9 cellular contexts compared by ENCODE assay signal in the genomic region with DNA sequence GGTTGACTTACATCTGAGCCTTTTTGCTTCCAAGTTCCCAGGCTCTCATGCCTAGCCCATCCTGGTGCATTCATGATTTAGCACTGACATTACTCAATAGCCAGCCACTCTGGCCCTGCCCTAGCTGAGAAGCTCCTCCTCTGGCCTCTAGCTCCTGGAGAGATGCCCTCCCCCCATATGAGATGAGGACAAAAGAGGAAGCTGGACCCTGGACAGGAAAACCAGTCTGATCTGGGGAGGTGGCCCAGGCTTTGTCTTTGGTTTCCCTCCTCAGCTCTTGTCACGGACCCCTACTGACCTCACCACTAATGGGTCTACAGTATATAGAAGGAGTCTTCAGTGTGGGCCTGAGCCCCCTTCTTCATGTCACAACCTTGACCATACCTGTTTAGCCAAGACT. TPM values are rescaled to one million over a fixed set of nuclear protein-coding genes. Genes with fewer than 3 reads are reported as not detected.
DNase-seq lines count a peak whose midpoint lies in the region; ATAC-seq and TF ChIP-seq lines count a peak whose summit lies in the region.
"Had no signal": no experiment of that assay in that cellular context is flagged by ENCODE, and none has a peak within 500 bp of the region (broad histone marks: within the 10 kb centered on the region; RNA-seq: fewer than 3 reads in every experiment).

No MANE protein-coding gene starts in this region.

- H3K4me2 ChIP-seq in GM23248 (ENCODE audit: unreplicated experiment) (no peak overlapping the region), neural progenitor cell (no peak overlapping the region)

- peaks cover 50% of the 10 kb centered on the region for H3K36me3 Mint-ChIP-seq in activated naive CD8-positive, alpha-beta T cell treated with anti-CD3 and anti-CD28 coated beads, Interleukin-2, amount 10 ng/mL, durations not matched to agents 7 days and 5 days
- peaks cover 17% of the 10 kb centered on the region for H3K36me3 Mint-ChIP-seq in neural progenitor cell

- no peak for TF ChIP-seq POLR2A in right lobe of liver (IDR thresholded peaks at IDR 0.05)

- no peak overlapping the region for H3K9ac ChIP-seq in GM23248
- no peak overlapping the region for H3K9ac ChIP-seq in neural progenitor cell

- POLR2A ChIA-PET in activated naive CD8-positive, alpha-beta T cell treated with anti-CD3 and anti-CD28 coated beads, Interleukin-2, amount 10 ng/mL, durations not matched to agents 7 days and 5 days (lab: Charles Lee) = interaction anchor here (1.1 to 8.1 kb wide), 4 partner anchors 14 to 109 kb away, joined by 3 to 254 read pairs (median 6); a partner anchor contains a TSS

- H3K4me3 ChIP-seq in ACC112 (ENCODE audit: low read depth, low read length) (peak overlapping the region; percentile 7; the same call in 1 of the 2 replicates), GM23248 (no peak overlapping the region), right lobe of liver (peak overlapping the region in 1 of 3 donors; percentile 24), neural progenitor cell (no peak overlapping the region)

- H3K27me3 Mint-ChIP-seq in activated naive CD8-positive, alpha-beta T cell treated with anti-CD3 and anti-CD28 coated beads, Interleukin-2, amount 10 ng/mL, durations not matched to agents 7 days and 5 days = no peaks in the 10 kb centered on the region
- no peaks in the 10 kb centered on the region for H3K27me3 Mint-ChIP-seq in neural progenitor cell (ENCODE audit: insufficient read depth, low read depth)
- H3K27me3 Mint-ChIP-seq: progenitor cell of endocrine pancreas had no signal

- 100% methylated on average over 1 of the region's 1 CpG for WGBS in GM23248 (ENCODE audit: low coverage in 1 of 2, low lambda C conversion rate in 2 of 2, missing lambda C conversion rate in 2 of 2), 2 experiments
- no CpG with 5 or more reads among the region's 1 CpG for WGBS in right lobe of liver (ENCODE audit: insufficient coverage, low coverage, low lambda C conversion rate, missing lambda C conversion rate)

- peaks cover 7% of the 10 kb centered on the region; the same call in 1 of the 2 replicates for H4K20me1 ChIP-seq in GM23248 (ENCODE audit: insufficient read depth)
- peaks cover 68% of the 10 kb centered on the region for H4K20me1 ChIP-seq in neural progenitor cell (ENCODE audit: low read depth)

- H3K4me1 ChIP-seq in ACC112 (ENCODE audit: control insufficient read depth, insufficient read depth, low read length, unreplicated experiment) = peaks cover 44% of the 10 kb centered on the region
- H3K4me1 ChIP-seq in GM23248 (ENCODE audit: insufficient read depth) = peaks cover 27% of the 10 kb centered on the region
- H3K4me1 ChIP-seq in right lobe of liver = peaks cover 0 to 5% (median 2%) of the 10 kb centered on the region in 4 donors
- H3K4me1 ChIP-seq in neural progenitor cell = peaks cover 7% of the 10 kb centered on the region

- peak overlapping the region; percentile 98 for H3K4me3 Mint-ChIP-seq in activated naive CD8-positive, alpha-beta T cell treated with anti-CD3 and anti-CD28 coated beads, Interleukin-2, amount 10 ng/mL, durations not matched to agents 7 days and 5 days
- no peak overlapping the region for H3K4me3 Mint-ChIP-seq in neural progenitor cell

- intact Hi-C loops in right lobe of liver (cut with DNase I) = no loop called here

- TF ChIP-seq CTCF in right lobe of liver (IDR thresholded peaks at IDR 0.05) (no peak), neural progenitor cell (IDR thresholded peaks at IDR 0.05) (no peak)

- peak overlapping the region; percentile 96 for H3K27ac Mint-ChIP-seq in activated naive CD8-positive, alpha-beta T cell treated with anti-CD3 and anti-CD28 coated beads, Interleukin-2, amount 10 ng/mL, durations not matched to agents 7 days and 5 days
- no peak overlapping the region for H3K27ac Mint-ChIP-seq in neural progenitor cell
- H3K27ac Mint-ChIP-seq: progenitor cell of endocrine pancreas had no signal

- H3K4me1 Mint-ChIP-seq in activated naive CD8-positive, alpha-beta T cell treated with anti-CD3 and anti-CD28 coated beads, Interleukin-2, amount 10 ng/mL, durations not matched to agents 7 days and 5 days = peaks cover 69% of the 10 kb centered on the region
- peaks cover 32% of the 10 kb centered on the region for H3K4me1 Mint-ChIP-seq in neural progenitor cell

- H3K9me2 ChIP-seq in GM23248 (ENCODE audit: insufficient read depth) = no peaks in the 10 kb centered on the region

- H3K9me3 ChIP-seq in GM23248 (ENCODE audit: low read depth) (no peaks in the 10 kb centered on the region), right lobe of liver (no peaks in the 10 kb centered on the region), neural progenitor cell (ENCODE audit: low read depth) (no peaks in the 10 kb centered on the region)

- H3K79me2 ChIP-seq in ACC112 (ENCODE audit: control insufficient read depth, insufficient read depth, low read length, unreplicated experiment) (peaks cover 75% of the 10 kb centered on the region), GM23248 (ENCODE audit: insufficient read depth) (peaks cover 90% of the 10 kb centered on the region), neural progenitor cell (ENCODE audit: low read depth) (peaks cover 76% of the 10 kb centered on the region)

- H3K36me3 ChIP-seq in ACC112 (ENCODE audit: insufficient read depth, low read length) (no peaks in the 10 kb centered on the region), GM23248 (ENCODE audit: low read depth) (no peaks in the 10 kb centered on the region), right lobe of liver (no peaks in the 10 kb centered on the region), neural progenitor cell (no peaks in the 10 kb centered on the region)

- DNase-seq in GM23248 = peak; percentile 50
- no peak for DNase-seq in activated naive CD8-positive, alpha-beta T cell treated with anti-CD3 and anti-CD28 coated beads, Interleukin-2, amount 10 ng/mL, durations not matched to agents 7 days and 5 days
- peak in 2 of 3 donors; percentile 62 to 65 for DNase-seq in right lobe of liver
- DNase-seq in superior temporal gyrus (ENCODE audit: extremely low spot score) = no peak
- no peak for DNase-seq in neural progenitor cell (ENCODE audit: low spot score)
- no peak for DNase-seq in NCI-H2107 (lab: John Stamatoyannopoulos, UW)
- DNase-seq in HT-29 (ENCODE audit: low spot score) = no peak

- H2AFZ ChIP-seq in ACC112 (ENCODE audit: low read length, unreplicated experiment) (no peak overlapping the region), GM23248 (no peak overlapping the region), neural progenitor cell (replicated peaks) (no peak overlapping the region)

- H3K9me3 Mint-ChIP-seq in activated naive CD8-positive, alpha-beta T cell treated with anti-CD3 and anti-CD28 coated beads, Interleukin-2, amount 10 ng/mL, durations not matched to agents 7 days and 5 days = no peaks in the 10 kb centered on the region
- H3K9me3 Mint-ChIP-seq in neural progenitor cell = no peaks in the 10 kb centered on the region

- ATAC-seq in activated naive CD8-positive, alpha-beta T cell treated with anti-CD3 and anti-CD28 coated beads, Interleukin-2, amount 10 ng/mL, durations not matched to agents 7 days and 5 days (ENCODE audit: low read depth) = no peak
- ATAC-seq in right lobe of liver = peak in 3 of 4 donors; percentile 2 to 7 (median 3)

- H3F3A ChIP-seq in GM23248 (ENCODE audit: insufficient read depth) = peaks cover 5% of the 10 kb centered on the region; the same call in 1 of the 2 replicates
- H3F3A ChIP-seq in neural progenitor cell (ENCODE audit: low read depth) = peaks cover 6% of the 10 kb centered on the region

- no peaks in the 10 kb centered on the region for H3K27me3 ChIP-seq in ACC112 (ENCODE audit: insufficient read depth, low read length)
- no peaks in the 10 kb centered on the region for H3K27me3 ChIP-seq in GM23248 (replicated peaks; ENCODE audit: insufficient read depth)
- no peaks in the 10 kb centered on the region for H3K27me3 ChIP-seq in right lobe of liver
- no peaks in the 10 kb centered on the region for H3K27me3 ChIP-seq in neural progenitor cell

- in situ Hi-C loops in GM23248 (cut with MboI) = no loop called here

- H3K27ac ChIP-seq in ACC112 (ENCODE audit: low read depth, low read length) (no peak overlapping the region), GM23248 (no peak overlapping the region), right lobe of liver (peak overlapping the region in 2 of 3 donors; percentile 60 to 84), neural progenitor cell (no peak overlapping the region)

RNA-seq across cellular contexts. Expression of a gene that starts 3.0 kb away (rescaled TPM):
- 42.0 and 45.5 TPM in 2 replicates for total RNA-seq in GM23248 (2014; rRNA removed; shearing (Covaris generic))
- 59.5 and 61.4 TPM in 2 replicates for polyA plus RNA-seq in GM23248 (2016; fragmentation: Nextera tagmentation; extraction: Ambion mirVana)
- total RNA-seq in activated naive CD8-positive, alpha-beta T cell treated with anti-CD3 and anti-CD28 coated beads, Interleukin-2, amount 10 ng/mL, durations not matched to agents 7 days and 5 days = 100 to 1,000 TPM; 154 to 159 TPM
- 10 to 100 TPM; 13.9 to 31.5 (median 22.0) TPM for total RNA-seq in right lobe of liver
- total RNA-seq in neural progenitor cell (ENCODE audit: low replicate concordance) = 5.9 and 19.9 TPM in 2 replicates
- 53.4 and 58.9 TPM in 2 replicates for total RNA-seq in HT-29 (2014; rRNA removed; shearing (Covaris generic))

RNA-seq across cellular contexts. Expression of a gene that starts 17.7 kb away (rescaled TPM):
- total RNA-seq in GM23248 (2014; rRNA removed; shearing (Covaris generic)) = 24.6 and 63.4 TPM in 2 replicates
- 22.0 and 22.3 TPM in 2 replicates for polyA plus RNA-seq in GM23248 (2016; fragmentation: Nextera tagmentation; extraction: Ambion mirVana)
- total RNA-seq in activated naive CD8-positive, alpha-beta T cell treated with anti-CD3 and anti-CD28 coated beads, Interleukin-2, amount 10 ng/mL, durations not matched to agents 7 days and 5 days = 100 to 1,000 TPM in 1 of 2 experiments, 10 to 100 TPM in 1; 98.8 to 101 TPM
- 10 to 100 TPM; 36.4 to 48.0 (median 40.5) TPM for total RNA-seq in right lobe of liver
- total RNA-seq in neural progenitor cell (ENCODE audit: low replicate concordance) = 17.3 and 18.9 TPM in 2 replicates
- total RNA-seq in HT-29 (2014; rRNA removed; shearing (Covaris generic)) = 28.3 and 29.4 TPM in 2 replicates

RNA-seq across cellular contexts. Expression of a gene that starts 29.4 kb away (rescaled TPM):
- total RNA-seq in GM23248 (2014; rRNA removed; shearing (Covaris generic)) = 10.1 and 19.0 TPM in 2 replicates
- polyA plus RNA-seq in GM23248 (2016; fragmentation: Nextera tagmentation; extraction: Ambion mirVana) = 14.7 and 17.8 TPM in 2 replicates
- 10 to 100 TPM; 21.8 to 22.7 TPM for total RNA-seq in activated naive CD8-positive, alpha-beta T cell treated with anti-CD3 and anti-CD28 coated beads, Interleukin-2, amount 10 ng/mL, durations not matched to agents 7 days and 5 days
- total RNA-seq in right lobe of liver (10 to 100 TPM; 14.8 to 26.8 (median 17.9) TPM), neural progenitor cell (ENCODE audit: low replicate concordance) (10.0 and 37.4 TPM in 2 replicates)
- total RNA-seq in HT-29 (2014; rRNA removed; shearing (Covaris generic)) = 40.9 and 41.3 TPM in 2 replicates

RNA-seq across cellular contexts. Expression of a gene that starts 40.4 kb away (rescaled TPM):
- 79.3 and 142 TPM in 2 replicates for total RNA-seq in GM23248 (2014; rRNA removed; shearing (Covaris generic))
- polyA plus RNA-seq in GM23248 (2016; fragmentation: Nextera tagmentation; extraction: Ambion mirVana) = 25.6 and 30.5 TPM in 2 replicates
- total RNA-seq in activated naive CD8-positive, alpha-beta T cell treated with anti-CD3 and anti-CD28 coated beads, Interleukin-2, amount 10 ng/mL, durations not matched to agents 7 days and 5 days = 10 to 100 TPM; 91.4 to 96.7 TPM
- total RNA-seq in right lobe of liver (10 to 100 TPM; 29.7 to 69.0 (median 34.3) TPM), neural progenitor cell (ENCODE audit: low replicate concordance) (94.8 and 106 TPM in 2 replicates)
- 151 and 165 TPM in 2 replicates for total RNA-seq in HT-29 (2014; rRNA removed; shearing (Covaris generic))

Comparison
In these comparisons a context has a peak if more than half of its experiments do, and no peak if none do; other contexts are left out.
1. H3K27ac ChIP-seq: peak in right lobe of liver (2 of 3); none in ACC112 (single experiment), GM23248 (single experiment) and neural progenitor cell (single experiment).
2. DNase-seq: peak in GM23248 (single experiment) and right lobe of liver (2 of 3); none in activated naive CD8-positive, alpha-beta T cell treated with anti-CD3 and anti-CD28 coated beads, Interleukin-2, amount 10 ng/mL, durations not matched to agents 7 days and 5 days (single experiment), superior temporal gyrus (single experiment), neural progenitor cell (single experiment), NCI-H2107 (single experiment) and HT-29 (single experiment).